ENCODE assay signal across 9 cellular contexts in the genomic region with DNA sequence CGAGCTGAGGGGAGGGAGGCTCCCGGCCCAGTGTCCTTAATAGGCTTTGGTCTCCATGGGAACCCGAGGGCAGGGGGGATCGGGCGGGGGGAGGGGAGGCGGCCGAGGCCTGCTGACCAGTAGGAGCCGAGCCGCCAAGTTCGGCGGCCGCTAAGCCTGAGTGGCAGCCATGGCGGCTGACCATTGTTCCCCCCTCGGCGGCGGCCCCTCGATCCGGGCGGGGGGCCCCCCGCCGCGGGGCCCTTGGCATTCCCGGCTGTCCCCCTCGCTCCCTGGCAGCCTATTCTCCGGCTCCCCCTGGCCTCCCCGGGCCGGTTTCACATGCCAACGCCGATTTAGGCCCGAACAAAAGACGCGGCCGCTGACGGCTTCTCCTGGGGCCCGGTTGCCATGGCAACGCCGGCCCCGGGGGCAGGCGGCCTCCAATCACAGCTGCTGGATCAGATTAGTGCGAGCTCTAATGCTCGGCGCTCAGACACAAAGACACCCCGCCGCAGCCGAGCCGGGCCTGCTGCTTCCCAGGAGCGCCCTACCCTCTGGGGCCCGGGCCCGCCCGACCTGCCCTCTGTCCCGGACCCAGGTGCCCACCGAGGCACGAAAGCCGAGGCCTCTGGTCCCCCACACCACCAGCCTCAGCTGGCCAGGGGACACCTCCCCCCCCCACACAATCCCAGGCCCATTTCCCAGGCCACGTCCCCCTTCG. TPM values are rescaled to one million over a fixed set of nuclear protein-coding genes. Genes with fewer than 3 reads are reported as not detected.
DNase-seq lines count a peak whose midpoint lies in the region; ATAC-seq, FAIRE-seq and TF ChIP-seq lines count a peak whose summit lies in the region.
"Had no signal": no experiment of that assay in that cellular context is flagged by ENCODE, and none has a peak within 500 bp of the region (broad histone marks: within the 10 kb centered on the region; RNA-seq: fewer than 3 reads in every experiment).

No MANE protein-coding gene starts in this region.

- no peak for ATAC-seq in upper lobe of right lung
- ATAC-seq: Panc1 had no signal

- DNase-seq in HAP-1 (ENCODE audit: low spot score in 2 of 2) (peak; percentile 96), NCI-H82 (lab: John Stamatoyannopoulos, UW) (peak; percentile 99), endothelial cell of umbilical vein (ENCODE audit: low read depth, low spot score) (peak; percentile 70), middle frontal gyrus (ENCODE audit: extremely low spot score, low spot score) (peak; percentile 84), upper lobe of right lung (no peak), A172 (ENCODE audit: low spot score) (no peak), RKO (ENCODE audit: low spot score) (no peak)
- DNase-seq in activated effector memory CD4-positive, alpha-beta T cell treated with anti-CD3 and anti-CD28 coated beads, Interleukin-2, amount 50 U/mL, for 16 hours: no peak

- H3K4me1 ChIP-seq in HAP-1 (peaks cover 24% of the 10 kb centered on the region), endothelial cell of umbilical vein (ENCODE audit: control insufficient read depth, extremely low read depth, insufficient read depth, low read length) (no peaks in the 10 kb centered on the region), upper lobe of right lung (no peaks in the 10 kb centered on the region)

- no peaks in the 10 kb centered on the region for H3K9me3 ChIP-seq in HAP-1
- no peaks in the 10 kb centered on the region for H3K9me3 ChIP-seq in endothelial cell of umbilical vein (replicated peaks; ENCODE audit: control insufficient read depth, insufficient read depth, low read length)
- no peaks in the 10 kb centered on the region for H3K9me3 ChIP-seq in upper lobe of right lung

- no peak for FAIRE-seq in endothelial cell of umbilical vein (lab: Jason Lieb, UNC)

- no TSS peak for BruUV-seq in endothelial cell of umbilical vein (replicated peaks; lab: Mats Ljungman, UMichigan)

- TF ChIP-seq POLR2A in endothelial cell of umbilical vein (IDR thresholded peaks at IDR 0.05; ENCODE audit: low read depth, low read length): no peak

- H3K79me2 ChIP-seq in endothelial cell of umbilical vein (ENCODE audit: control insufficient read depth, insufficient read depth, low read length): no peaks in the 10 kb centered on the region

- TF ChIP-seq CTCF in endothelial cell of umbilical vein (IDR thresholded peaks at IDR 0.05; ENCODE audit: extremely low read depth in 1 of 2, insufficient read depth in 1 of 2, low read depth in 1 of 2, low read length in 2 of 2) (no peak), upper lobe of right lung (IDR thresholded peaks at IDR 0.05) (no peak)

- POLR2A ChIA-PET in endothelial cell of umbilical vein (lab: Charles Lee): interaction anchor here (0.6 kb wide), 1 partner anchor 23 kb away, joined by 8 read pairs; no protein-coding TSS in a partner anchor

- H3K9ac ChIP-seq in endothelial cell of umbilical vein (replicated peaks; ENCODE audit: extremely low read depth, insufficient read depth, low read length): peak overlapping the region; percentile 40

- no peaks in the 10 kb centered on the region for H4K20me1 ChIP-seq in endothelial cell of umbilical vein (replicated peaks; ENCODE audit: control insufficient read depth, extremely low read depth, insufficient read depth, low read length)

- peak overlapping the region; percentile 59 for H3K4me2 ChIP-seq in endothelial cell of umbilical vein (ENCODE audit: insufficient read depth, low read length)

- H3K9me1 ChIP-seq in endothelial cell of umbilical vein (replicated peaks; ENCODE audit: control insufficient read depth, extremely low read depth, insufficient read depth, low read length): no peaks in the 10 kb centered on the region

- H3K27me3 ChIP-seq in HAP-1 (ENCODE audit: low read depth) (no peaks in the 10 kb centered on the region), endothelial cell of umbilical vein (ENCODE audit: control insufficient read depth in 2 of 2, insufficient read depth in 2 of 2, low read length in 2 of 2) (peaks cover 5 to 7% of the 10 kb centered on the region in 2 experiments), upper lobe of right lung (peaks cover 16% of the 10 kb centered on the region)

- H3K27ac ChIP-seq in endothelial cell of umbilical vein (ENCODE audit: insufficient read depth, low read depth, low read length): no peak overlapping the region
- no peak overlapping the region for H3K27ac ChIP-seq in upper lobe of right lung

- in situ Hi-C loops in HAP-1 (cut with MboI; ENCODE audit: low sequenced_read_pairs): loop anchor here (5.0 kb wide), 1 partner anchor 71 kb away; no protein-coding TSS in a partner anchor

- intact Hi-C loops in endothelial cell of umbilical vein (cut with micrococcal nuclease): loop anchor here (1.0 kb wide), 1 partner anchor 69 kb away; no protein-coding TSS in a partner anchor
- intact Hi-C loops in upper lobe of right lung (cut with DNase I): loop anchor here (10.0 kb wide), 1 partner anchor 63 kb away; no protein-coding TSS in a partner anchor

- H3K4me3 ChIP-seq in HAP-1: peak overlapping the region; percentile 25
- peak overlapping the region in 1 of 3 experiments; percentile 35 for H3K4me3 ChIP-seq in endothelial cell of umbilical vein (replicated peaks in 1 of 3; ENCODE audit: insufficient read depth in 1 of 3, low read depth in 1 of 3, low read length in 3 of 3)
- H3K4me3 ChIP-seq in upper lobe of right lung: peak overlapping the region; percentile 28

- H2AFZ ChIP-seq in endothelial cell of umbilical vein (ENCODE audit: low read depth, low read length): peak overlapping the region; percentile 59

- dilution Hi-C loops in endothelial cell of umbilical vein (cut with MboI; ENCODE audit: extremely low pct_ligation_motif_present, low sequenced_read_pairs): no loop called here

- CTCF ChIA-PET in endothelial cell of umbilical vein (lab: Charles Lee): interaction anchor here (1.2 to 2.4 kb wide), 3 partner anchors 14 to 69 kb away, joined by 4 to 11 read pairs (median 8); no protein-coding TSS in a partner anchor

- H3K36me3 ChIP-seq in HAP-1 (replicated peaks): peaks cover 92% of the 10 kb centered on the region
- H3K36me3 ChIP-seq in endothelial cell of umbilical vein (ENCODE audit: control insufficient read depth in 2 of 2, extremely low read depth in 1 of 2, insufficient read depth in 2 of 2, low read length in 2 of 2): no peaks in the 10 kb centered on the region
- H3K36me3 ChIP-seq in upper lobe of right lung: no peaks in the 10 kb centered on the region

TF ChIP-seq in endothelial cell of umbilical vein, 7 proteins besides CTCF, POLR2A, EP300 and RAD21:
- TF ChIP-seq JUN (IDR thresholded peaks at IDR 0.05; ENCODE audit: borderline replicate concordance, insufficient read depth, insufficient read length, low read depth) (no peak), MYC (IDR thresholded peaks at IDR 0.05; ENCODE audit: low read depth, low read length) (no peak), POLR2AphosphoS5 (IDR thresholded peaks at IDR 0.05; ENCODE audit: insufficient read depth, low read depth, low read length) (no peak), EZH2 (IDR thresholded peaks at IDR 0.05; ENCODE audit: borderline replicate concordance, low read depth, low read length, severe bottlenecking) (no peak), FOS (IDR thresholded peaks at IDR 0.05; ENCODE audit: borderline replicate concordance, insufficient read depth, low read length) (no peak), GATA2 (IDR thresholded peaks at IDR 0.05; ENCODE audit: insufficient read depth, insufficient read length, low read depth, low read length) (no peak)
- TF ChIP-seq, protein P1, sequence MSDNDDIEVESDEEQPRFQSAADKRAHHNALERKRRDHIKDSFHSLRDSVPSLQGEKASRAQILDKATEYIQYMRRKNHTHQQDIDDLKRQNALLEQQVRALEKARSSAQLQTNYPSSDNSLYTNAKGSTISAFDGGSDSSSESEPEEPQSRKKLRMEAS (IDR thresholded peaks at IDR 0.05; ENCODE audit: insufficient read depth, insufficient read length): no peak

RNA-seq across cellular contexts. Expression of a gene that starts 7.3 kb away (rescaled TPM):
- 0.12 TPM in 1 of 2 replicates, not detected in the other for total RNA-seq in endothelial cell of umbilical vein
- polyA plus RNA-seq in endothelial cell of umbilical vein: 0.01 TPM in 1 of 2 replicates, not detected in the other
- polyA plus RNA-seq in endothelial cell of umbilical vein (2011; cell fraction: cytosol; rRNA removed): not detected in 2 replicates
- 0.07 TPM in 1 of 2 replicates, not detected in the other for polyA plus RNA-seq in endothelial cell of umbilical vein (2011; cell fraction: nucleus; rRNA removed)
- polyA plus RNA-seq in endothelial cell of umbilical vein (2012): not detected in 2 replicates
- not detected in 2 replicates for polyA minus RNA-seq in endothelial cell of umbilical vein
- polyA minus RNA-seq in endothelial cell of umbilical vein (2011; cell fraction: cytosol; rRNA and poly(A)+ RNA removed): not detected
- polyA minus RNA-seq in endothelial cell of umbilical vein (2011; cell fraction: nucleus; rRNA and poly(A)+ RNA removed): not detected in 2 replicates
- total RNA-seq in upper lobe of right lung: 0.46 TPM
- total RNA-seq in A172 (2014; rRNA removed; shearing (Covaris generic)): 0.57 and 1.6 TPM in 2 replicates

RNA-seq across cellular contexts. Expression of a gene that starts 34.1 kb away (rescaled TPM):
- total RNA-seq in endothelial cell of umbilical vein (not detected in 2 replicates), upper lobe of right lung (62.2 TPM)
- not detected in 2 replicates for polyA plus RNA-seq in endothelial cell of umbilical vein
- polyA plus RNA-seq in endothelial cell of umbilical vein (2011; cell fraction: cytosol; rRNA removed): not detected in 2 replicates
- polyA plus RNA-seq in endothelial cell of umbilical vein (2011; cell fraction: nucleus; rRNA removed): not detected in 2 replicates
- polyA plus RNA-seq in endothelial cell of umbilical vein (2012): not detected in 2 replicates
- not detected in 2 replicates for polyA minus RNA-seq in endothelial cell of umbilical vein
- polyA minus RNA-seq in endothelial cell of umbilical vein (2011; cell fraction: cytosol; rRNA and poly(A)+ RNA removed): not detected
- not detected in 2 replicates for polyA minus RNA-seq in endothelial cell of umbilical vein (2011; cell fraction: nucleus; rRNA and poly(A)+ RNA removed)
- total RNA-seq in A172 (2014; rRNA removed; shearing (Covaris generic)): not detected in 2 replicates

RNA-seq across cellular contexts. Expression of a gene that starts 59.5 kb away (rescaled TPM):
- 1.2 and 1.4 TPM in 2 replicates for total RNA-seq in endothelial cell of umbilical vein
- 0.76 and 0.79 TPM in 2 replicates for polyA plus RNA-seq in endothelial cell of umbilical vein
- polyA plus RNA-seq in endothelial cell of umbilical vein (2011; cell fraction: cytosol; rRNA removed): 0.86 and 0.96 TPM in 2 replicates
- 0.76 and 0.83 TPM in 2 replicates for polyA plus RNA-seq in endothelial cell of umbilical vein (2011; cell fraction: nucleus; rRNA removed)
- polyA plus RNA-seq in endothelial cell of umbilical vein (2012): 0.90 and 1.1 TPM in 2 replicates
- 1.6 and 1.9 TPM in 2 replicates for polyA minus RNA-seq in endothelial cell of umbilical vein
- 1.5 TPM for polyA minus RNA-seq in endothelial cell of umbilical vein (2011; cell fraction: cytosol; rRNA and poly(A)+ RNA removed)
- 0.34 and 0.87 TPM in 2 replicates for polyA minus RNA-seq in endothelial cell of umbilical vein (2011; cell fraction: nucleus; rRNA and poly(A)+ RNA removed)
- 2.4 TPM for total RNA-seq in upper lobe of right lung
- total RNA-seq in A172 (2014; rRNA removed; shearing (Covaris generic)): 1.3 and 1.4 TPM in 2 replicates

Comparison
In these comparisons a context has a peak if more than half of its experiments do, and no peak if none do; other contexts are left out.
1. DNase-seq: peak in HAP-1 (2 of 2), NCI-H82 (single experiment), endothelial cell of umbilical vein (single experiment) and middle frontal gyrus (single experiment); none in upper lobe of right lung (single experiment), A172 (single experiment), activated effector memory CD4-positive, alpha-beta T cell treated with anti-CD3 and anti-CD28 coated beads, Interleukin-2, amount 50 U/mL, for 16 hours (single experiment) and RKO (single experiment).
2. RNA of a gene that starts 34.1 kb away (total RNA-seq): 62.2 TPM in upper lobe of right lung (single experiment); not detected in endothelial cell of umbilical vein and not detected in A172; every median in the first group is over 10 times any median in the second.